In genomic region chr6:127865108-127865507, GRCh38 we compare ENCODE assay signal across 24 cellular contexts. TPM values are rescaled to one million over a fixed set of nuclear protein-coding genes. Genes with fewer than 3 reads are reported as not detected.
A peak's percentile ranks its signal among the peaks of the same experiment; 100 is the strongest.
DNase-seq lines count a peak whose midpoint lies in the region; ATAC-seq, FAIRE-seq and TF ChIP-seq lines count a peak whose summit lies in the region.
"Had no signal": no experiment of that assay in that cellular context is flagged by ENCODE, and none has a peak within 500 bp of the region (broad histone marks: within the 10 kb centered on the region; RNA-seq: fewer than 3 reads in every experiment).

No MANE protein-coding gene starts in this region.

- peak; percentile 26; the same call in 2 of the 3 replicates for ATAC-seq in HepG2
- ATAC-seq in right lobe of liver: no peak
- no peak for ATAC-seq in T-helper 17 cell
- peak; percentile 69 for ATAC-seq in left colon
- ATAC-seq in HG03045 (IDR thresholded peaks at IDR 0.05; ENCODE audit: unreplicated experiment): no peak
- ATAC-seq in GM21576 (IDR thresholded peaks at IDR 0.05; ENCODE audit: unreplicated experiment): no peak
- ATAC-seq: HCT116 had no signal

- H3K36me3 Mint-ChIP-seq in T-helper 17 cell (ENCODE audit: low read depth): peaks cover 5% of the 10 kb centered on the region

- DNase-seq in HepG2 (ENCODE audit: low spot score) (no peak), right lobe of liver (no peak), T-helper 17 cell (no peak), left colon (no peak), prostate gland (ENCODE audit: low spot score) (no peak)
- DNase-seq: EL; GF-D8; KG1; NCI-H1092; NCI-H1436; NCI-H1930; NCI-H2227 treated with DMSO at 0.1 percent for 48 hours; NCI-H510A; NCI-H748 treated with DMSO at 0.1 percent for 48 hours; NK-92 treated with Interleukin-12 subunit alpha and Interleukin-12 subunit beta, amount 100 ng/mL, for 24 hours; SHP77 treated with DMSO at 0.1 percent for 48 hours had no signal

- H3K36me3 ChIP-seq in HepG2 (replicated peaks in 1 of 2; ENCODE audit: control insufficient read depth in 1 of 2, insufficient read depth in 2 of 2, low read length in 2 of 2) (no peaks in the 10 kb centered on the region), right lobe of liver (no peaks in the 10 kb centered on the region), prostate gland (no peaks in the 10 kb centered on the region)
- H3K36me3 ChIP-seq: BLaER1 had no signal

- FAIRE-seq in HepG2 (lab: Jason Lieb, UNC): no peak
- FAIRE-seq: H1 had no signal

- no peak overlapping the region for H3K4me2 ChIP-seq in HepG2 (ENCODE audit: low read depth, low read length)
- H3K4me2 ChIP-seq: BLaER1 had no signal

- no TSS peak for BruUV-seq in HepG2 (replicated peaks; lab: Mats Ljungman, UMichigan)

- TF ChIP-seq RAD21 in HepG2 (CRISPR knock-in tag; IDR thresholded peaks at IDR 0.05): no peak

- peaks cover 37% of the 10 kb centered on the region for H3K4me1 Mint-ChIP-seq in T-helper 17 cell

- TF ChIP-seq POLR2A in HepG2 (IDR thresholded peaks at IDR 0.05; ENCODE audit: insufficient read depth in 1 of 2, low read depth in 2 of 2, low read length in 2 of 2) (no peak), right lobe of liver (IDR thresholded peaks at IDR 0.05) (no peak), prostate gland (IDR thresholded peaks at IDR 0.05) (no peak)

- TF ChIP-seq CTCF in HepG2 (CRISPR knock-in tag; IDR thresholded peaks at IDR 0.05) (no peak), right lobe of liver (IDR thresholded peaks at IDR 0.05) (no peak), prostate gland (IDR thresholded peaks at IDR 0.05) (no peak)

- CTCF ChIA-PET in HepG2 (lab: Yijun Ruan, JAX; ENCODE audit: low intra/inter-chr PET ratio, low total read pairs): no interaction called here

- POLR2A ChIA-PET in HepG2 (lab: Yijun Ruan, JAX): no interaction called here

- H3K27me3 Mint-ChIP-seq in T-helper 17 cell: no peaks in the 10 kb centered on the region

- no peak overlapping the region for H3K4me3 Mint-ChIP-seq in T-helper 17 cell

- no peaks in the 10 kb centered on the region for H4K20me1 ChIP-seq in HepG2 (ENCODE audit: insufficient read depth, low read length)
- H4K20me1 ChIP-seq: BLaER1 had no signal

- no peaks in the 10 kb centered on the region for H3K79me2 ChIP-seq in HepG2 (ENCODE audit: insufficient read depth, low read length)

- no peak overlapping the region for H2AFZ ChIP-seq in HepG2 (ENCODE audit: low read length)

- H3K9me3 ChIP-seq in HepG2 (ENCODE audit: low read length): no peaks in the 10 kb centered on the region
- no peaks in the 10 kb centered on the region for H3K9me3 ChIP-seq in right lobe of liver
- no peaks in the 10 kb centered on the region for H3K9me3 ChIP-seq in T-helper 17 cell (ENCODE audit: control insufficient read depth, low read length, poor library complexity, severe bottlenecking)
- no peaks in the 10 kb centered on the region for H3K9me3 ChIP-seq in prostate gland
- H3K9me3 ChIP-seq: BLaER1 had no signal

- no peak for TF ChIP-seq EP300 in HepG2 (IDR thresholded peaks at IDR 0.05; ENCODE audit: low read depth in 2 of 2, low read length in 2 of 2)
- TF ChIP-seq EP300 in HepG2 (CRISPR knock-in tag; IDR thresholded peaks at IDR 0.05; ENCODE audit: borderline replicate concordance): no peak

- H3K4me1 ChIP-seq in HepG2 (ENCODE audit: insufficient read depth, low read length) (peaks cover 10% of the 10 kb centered on the region), right lobe of liver (no peaks in the 10 kb centered on the region), prostate gland (replicated peaks) (no peaks in the 10 kb centered on the region)
- H3K4me1 ChIP-seq: BLaER1 had no signal

- intact Hi-C loops in HepG2 (cut with micrococcal nuclease; ENCODE audit: unreplicated experiment): no loop called here
- intact Hi-C loops in right lobe of liver (cut with DNase I): no loop called here
- intact Hi-C loops in left colon (cut with DNase I, micrococcal nuclease): no loop called here
- intact Hi-C loops in prostate gland (cut with DNase I): no loop called here

- peak overlapping the region; percentile 53 for H3K27ac Mint-ChIP-seq in T-helper 17 cell

- H3K9ac ChIP-seq in HepG2 (ENCODE audit: insufficient read depth, low read depth, low read length): no peak overlapping the region
- H3K9ac ChIP-seq: BLaER1 had no signal

- no peak overlapping the region for H3K4me3 ChIP-seq in HepG2 (replicated peaks in 1 of 3; ENCODE audit: insufficient read depth in 1 of 3, low read depth in 2 of 3, low read length in 3 of 3)
- H3K4me3 ChIP-seq in right lobe of liver: no peak overlapping the region
- no peak overlapping the region for H3K4me3 ChIP-seq in prostate gland
- H3K4me3 ChIP-seq: BLaER1, SK-N-MC had no signal

- H3K27ac ChIP-seq in HepG2 (ENCODE audit: extremely low read length, insufficient read depth, low read length) (no peak overlapping the region), right lobe of liver (no peak overlapping the region), prostate gland (no peak overlapping the region)
- H3K27ac ChIP-seq: BLaER1, RWPE1, SK-N-MC had no signal

- in situ Hi-C loops in HepG2 (cut with HindIII; ENCODE audit: extremely low pct_ligation_motif_present, low pct_unique_long_range_greater_than_20kb): loop anchor here (10.0 kb wide), 1 partner anchor 670 kb away; no protein-coding TSS in a partner anchor

- H3K27me3 ChIP-seq in HepG2 (ENCODE audit: control insufficient read depth in 1 of 2, insufficient read depth in 2 of 2, low read length in 2 of 2): no peaks in the 10 kb centered on the region
- H3K27me3 ChIP-seq in right lobe of liver: no peaks in the 10 kb centered on the region
- no peaks in the 10 kb centered on the region for H3K27me3 ChIP-seq in prostate gland (replicated peaks; ENCODE audit: insufficient read depth)
- H3K27me3 ChIP-seq: BLaER1 had no signal

TF ChIP-seq in HepG2, 621 proteins besides CTCF, POLR2A, EP300 and RAD21:
- 0 out of 2 replicates have a peak, but pooled peaks have one; percentile 21 for TF ChIP-seq ZNF652 (CRISPR knock-in tag; IDR thresholded peaks at IDR 0.05; ENCODE audit: borderline replicate concordance, low read depth)
- no peak for TF ChIP-seq CSRNP1 (CRISPR knock-in tag; IDR thresholded peaks at IDR 0.05)

RNA-seq across cellular contexts. Expression of gene THEMIS, which starts 35.8 kb away (rescaled TPM):
- total RNA-seq in HepG2 (2016; rRNA removed; fragmentation: Illumina TruSeq; extraction: Trizol): not detected in 2 replicates
- total RNA-seq in HepG2 (2016; cell fraction: cytosol; rRNA removed; fragmentation: Illumina TruSeq; extraction: Trizol; ENCODE audit: low read depth): not detected in 2 replicates
- not detected in 2 replicates for total RNA-seq in HepG2 (2016; cell fraction: insoluble cytoplasmic fraction; rRNA removed; fragmentation: Illumina TruSeq; extraction: Trizol)
- not detected in 2 replicates for total RNA-seq in HepG2 (2016; cell fraction: membrane; rRNA removed; fragmentation: Illumina TruSeq; extraction: Trizol)
- not detected in 2 replicates for total RNA-seq in HepG2 (2016; cell fraction: nucleus; rRNA removed; fragmentation: Illumina TruSeq; extraction: Trizol)
- not detected in 2 replicates for polyA plus RNA-seq in HepG2 (2011; rRNA removed)
- not detected in 2 replicates for polyA plus RNA-seq in HepG2 (2011; cell fraction: cytosol; rRNA removed)
- not detected in 2 replicates for polyA plus RNA-seq in HepG2 (2011; cell fraction: nucleus; rRNA removed)
- not detected in 2 replicates for polyA plus RNA-seq in HepG2 (2012)
- polyA plus RNA-seq in HepG2 (2016; cell fraction: cytosol; fragmentation: Illumina TruSeq; extraction: Trizol; ENCODE audit: low read depth): not detected in 2 replicates
- polyA plus RNA-seq in HepG2 (2016; cell fraction: insoluble cytoplasmic fraction; fragmentation: Illumina TruSeq; extraction: Trizol; ENCODE audit: low read depth): not detected in 2 replicates
- polyA plus RNA-seq in HepG2 (2016; cell fraction: membrane; fragmentation: Illumina TruSeq; extraction: Trizol; ENCODE audit: low read depth): not detected in 2 replicates
- not detected in 2 replicates for polyA plus RNA-seq in HepG2 (2016; cell fraction: nucleus; fragmentation: Illumina TruSeq; extraction: Trizol; ENCODE audit: insufficient read depth, low read depth)
- polyA minus RNA-seq in HepG2 (2011; rRNA and poly(A)+ RNA removed; ENCODE audit: low replicate concordance): not detected in 2 replicates
- not detected in 2 replicates for polyA minus RNA-seq in HepG2 (2011; cell fraction: cytosol; rRNA and poly(A)+ RNA removed)
- polyA minus RNA-seq in HepG2 (2011; cell fraction: nucleus; rRNA and poly(A)+ RNA removed): not detected in 2 replicates
- total RNA-seq in right lobe of liver: under 1 TPM in 5 of 6 experiments, not detected in 1; 0.09 to 0.61 (median 0.17) TPM
- 10 to 100 TPM; 53.9 to 64.7 TPM for total RNA-seq in T-helper 17 cell
- 1 to 10 TPM in 1 of 2 donors, under 1 TPM in 1; 0.67 to 1.1 TPM for total RNA-seq in left colon
- total RNA-seq in prostate gland: 1 to 10 TPM in 1 of 2 donors, under 1 TPM in 1; 0.40 to 1.6 TPM
- total RNA-seq: H1, HT1080 had no signal
- polyA plus RNA-seq: H1 had no signal

Comparison
In these comparisons a context has a peak if more than half of its experiments do, and no peak if none do; other contexts are left out.
1. ATAC-seq: peak in HepG2 (single experiment) and left colon (single experiment); none in right lobe of liver (0 of 4), T-helper 17 cell (single experiment), HG03045 (single experiment) and GM21576 (single experiment).
2. RNA of gene THEMIS, which starts 35.8 kb away (total RNA-seq): 53.9 to 64.7 TPM in T-helper 17 cell; 0.40 to 1.6 TPM in prostate gland, 0.67 to 1.1 TPM in left colon, 0.09 to 0.61 TPM in right lobe of liver and not detected in HepG2; every median in the first group is over 10 times any median in the second.